11 cellular contexts compared by ENCODE assay signal in the genomic region with DNA sequence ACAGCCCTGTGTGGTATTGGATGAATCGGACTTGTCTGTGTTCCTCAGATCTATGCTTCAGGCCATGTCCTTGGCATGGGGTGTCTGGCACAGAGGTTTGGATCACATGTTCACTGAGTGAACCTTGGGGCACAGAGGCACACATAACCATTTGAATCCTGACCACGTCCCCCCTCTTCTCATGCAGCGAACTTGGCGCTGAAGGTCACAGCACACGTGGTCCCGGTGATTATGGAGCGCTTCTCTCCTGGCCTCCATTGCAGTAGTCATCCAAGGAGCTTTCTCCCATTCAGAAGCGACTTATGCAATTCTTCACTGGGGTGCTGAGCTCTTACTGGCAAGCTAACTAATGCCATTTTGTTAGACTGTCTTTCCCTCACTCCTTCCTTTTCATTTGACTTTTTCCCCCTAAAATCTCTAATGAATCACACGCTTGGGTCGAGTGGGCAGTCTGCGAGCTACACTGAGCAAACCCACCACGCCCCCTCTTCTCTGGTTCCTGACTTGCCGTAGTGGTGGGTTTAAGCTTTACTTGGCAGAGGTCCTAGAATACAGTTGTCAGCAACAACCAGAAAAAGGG. TPM values are rescaled to one million over a fixed set of nuclear protein-coding genes. Genes with fewer than 3 reads are reported as not detected.
DNase-seq lines count a peak whose midpoint lies in the region; ATAC-seq, FAIRE-seq and TF ChIP-seq lines count a peak whose summit lies in the region.
"Had no signal": no experiment of that assay in that cellular context is flagged by ENCODE, and none has a peak within 500 bp of the region (broad histone marks: within the 10 kb centered on the region; RNA-seq: fewer than 3 reads in every experiment).

No MANE protein-coding gene starts in this region.

- no peak overlapping the region for H3K9ac ChIP-seq in adipocyte (ENCODE audit: low read length)

- H3K4me1 ChIP-seq in adipocyte (ENCODE audit: control insufficient read depth, insufficient read depth, low read length) (peaks cover 12% of the 10 kb centered on the region), right atrium auricular region (peaks cover 0 to 5% of the 10 kb centered on the region in 2 donors), small intestine (ENCODE audit: control insufficient read depth in 2 of 2, insufficient read depth in 1 of 2, low read depth in 1 of 2, low read length in 1 of 2) (no peaks in the 10 kb centered on the region)

- H3K4me1 Mint-ChIP-seq in activated naive CD8-positive, alpha-beta T cell (ENCODE audit: low read depth): peaks cover 9% of the 10 kb centered on the region
- peaks cover 1% of the 10 kb centered on the region for H3K4me1 Mint-ChIP-seq in activated naive CD8-positive, alpha-beta T cell treated with anti-CD3 and anti-CD28 coated beads for 36 hours

- DNase-seq in activated naive CD8-positive, alpha-beta T cell treated with anti-CD3 and anti-CD28 coated beads for 36 hours: no peak
- peak; percentile 37 for DNase-seq in adipocyte (ENCODE audit: low read depth)
- DNase-seq in right atrium auricular region (ENCODE audit: low spot score): peak; percentile 54
- DNase-seq in ureter (ENCODE audit: low spot score): peak; percentile 37
- DNase-seq in NCI-H446 treated with DMSO at 0.1 percent for 48 hours (lab: John Stamatoyannopoulos, UW): no peak
- DNase-seq in small intestine: no peak
- DNase-seq: esophagus squamous epithelium, NCI-H510A had no signal

- peak overlapping the region; percentile 55 for H3K4me3 Mint-ChIP-seq in activated naive CD8-positive, alpha-beta T cell
- no peak overlapping the region for H3K4me3 Mint-ChIP-seq in activated naive CD8-positive, alpha-beta T cell treated with anti-CD3 and anti-CD28 coated beads for 36 hours

- H3K9me3 ChIP-seq in adipocyte (ENCODE audit: control insufficient read depth, low read length) (peaks cover 14% of the 10 kb centered on the region), right atrium auricular region (no peaks in the 10 kb centered on the region), small intestine (ENCODE audit: control insufficient read depth, low read depth) (no peaks in the 10 kb centered on the region)
- H3K9me3 ChIP-seq: esophagus squamous epithelium had no signal

- no peaks in the 10 kb centered on the region for H3K36me3 Mint-ChIP-seq in activated naive CD8-positive, alpha-beta T cell
- no peaks in the 10 kb centered on the region for H3K36me3 Mint-ChIP-seq in activated naive CD8-positive, alpha-beta T cell treated with anti-CD3 and anti-CD28 coated beads for 36 hours

- H3K9me3 Mint-ChIP-seq in activated naive CD8-positive, alpha-beta T cell (ENCODE audit: low read depth): peaks cover 4% of the 10 kb centered on the region
- H3K9me3 Mint-ChIP-seq in activated naive CD8-positive, alpha-beta T cell treated with anti-CD3 and anti-CD28 coated beads for 36 hours: peaks cover 8% of the 10 kb centered on the region

- H3K36me3 ChIP-seq in adipocyte (ENCODE audit: control insufficient read depth, insufficient read depth, low read length, severe bottlenecking) (no peaks in the 10 kb centered on the region), right atrium auricular region (no peaks in the 10 kb centered on the region), small intestine (ENCODE audit: control insufficient read depth in 2 of 2, insufficient read depth in 2 of 2, low read length in 2 of 2) (no peaks in the 10 kb centered on the region)
- H3K36me3 ChIP-seq: esophagus squamous epithelium, tibial artery had no signal

- TF ChIP-seq CTCF in right atrium auricular region (IDR thresholded peaks at IDR 0.05): no peak

- no peak for FAIRE-seq in small intestine (lab: Jason Lieb, UNC)

- H3K27ac Mint-ChIP-seq in activated naive CD8-positive, alpha-beta T cell: peak overlapping the region; percentile 68
- H3K27ac Mint-ChIP-seq in activated naive CD8-positive, alpha-beta T cell treated with anti-CD3 and anti-CD28 coated beads for 36 hours: no peak overlapping the region

- peaks cover 26% of the 10 kb centered on the region for H3K27me3 ChIP-seq in adipocyte (replicated peaks; ENCODE audit: control insufficient read depth, insufficient read depth, low read length)
- H3K27me3 ChIP-seq in right atrium auricular region: no peaks in the 10 kb centered on the region
- H3K27me3 ChIP-seq in small intestine (ENCODE audit: control insufficient read depth in 2 of 2, insufficient read depth in 2 of 2, low read length in 2 of 2): no peaks in the 10 kb centered on the region

- H3K27ac ChIP-seq in right atrium auricular region: no peak overlapping the region
- no peak overlapping the region for H3K27ac ChIP-seq in small intestine (ENCODE audit: low read depth in 1 of 2, low read length in 1 of 2)
- H3K27ac ChIP-seq: esophagus squamous epithelium, tibial artery had no signal

- H3K4me3 ChIP-seq in adipocyte (ENCODE audit: low read length) (peak overlapping the region; percentile 42), right atrium auricular region (no peak overlapping the region), small intestine (ENCODE audit: low read depth in 1 of 2, low read length in 2 of 2) (no peak overlapping the region)
- H3K4me3 ChIP-seq: esophagus squamous epithelium, tibial artery had no signal

- ATAC-seq in HG03025 (IDR thresholded peaks at IDR 0.05; ENCODE audit: low FRiP score, unreplicated experiment): no peak

- WGBS in small intestine, 3 donors: 49 to 70% (median 63%) methylated on average over 13 of the region's 13 CpGs

- peaks cover 5% of the 10 kb centered on the region for H3K27me3 Mint-ChIP-seq in activated naive CD8-positive, alpha-beta T cell
- H3K27me3 Mint-ChIP-seq in activated naive CD8-positive, alpha-beta T cell treated with anti-CD3 and anti-CD28 coated beads for 36 hours: peaks cover 10% of the 10 kb centered on the region

RNA-seq across cellular contexts. Expression of gene KCNG2, which starts 59.4 kb away (rescaled TPM):
- not detected for total RNA-seq in activated naive CD8-positive, alpha-beta T cell treated with anti-CD3 and anti-CD28 coated beads for 36 hours
- not detected for total RNA-seq in right atrium auricular region
- total RNA-seq in ureter: not detected
- polyA plus RNA-seq in small intestine: under 1 TPM in 1 of 3 donors, not detected in 2; 0.10 TPM

Comparison
In these comparisons a context has a peak if more than half of its experiments do, and no peak if none do; other contexts are left out.
1. DNase-seq: peak in adipocyte (single experiment), right atrium auricular region (single experiment) and ureter (single experiment); none in activated naive CD8-positive, alpha-beta T cell treated with anti-CD3 and anti-CD28 coated beads for 36 hours (single experiment), NCI-H446 treated with DMSO at 0.1 percent for 48 hours (single experiment) and small intestine (single experiment).